8 cellular contexts compared by ENCODE assay signal in genomic region chr3:4980229-4981159, GRCh38. TPM values are rescaled to one million over a fixed set of nuclear protein-coding genes. Genes with fewer than 3 reads are reported as not detected.
A peak's percentile ranks its signal among the peaks of the same experiment; 100 is the strongest.
DNase-seq lines count a peak whose midpoint lies in the region; ATAC-seq and TF ChIP-seq lines count a peak whose summit lies in the region.

No MANE protein-coding gene starts in this region.

- peak; percentile 22 for ATAC-seq in GM18517 (IDR thresholded peaks at IDR 0.05; ENCODE audit: unreplicated experiment)
- ATAC-seq in stimulated activated naive CD8-positive, alpha-beta T cell treated with anti-CD3 and anti-CD28 coated beads, Interleukin-15, amount 100 ng/mL, for 72 hours: peak; percentile 4

- peak overlapping the region; percentile 100 for H3K4me3 ChIP-seq in fibroblast of villous mesenchyme (ENCODE audit: low read depth, low read length)

- peaks cover 20% of the 10 kb centered on the region for H3K4me1 Mint-ChIP-seq in neural crest cell
- H3K4me1 Mint-ChIP-seq in stimulated activated naive CD8-positive, alpha-beta T cell treated with anti-CD3 and anti-CD28 coated beads, Interleukin-15, amount 100 ng/mL, for 72 hours: peaks cover 40% of the 10 kb centered on the region

- DNase-seq in A172 (ENCODE audit: low spot score) (peak; percentile 91), HuH-7.5 (ENCODE audit: low spot score) (peak; percentile 86), SIG-M5 (lab: John Stamatoyannopoulos, UW) (peak; percentile 46), activated gamma-delta T cell treated with Interleukin-2 at 50 U/mL for 16 hours (peak; percentile 88), fibroblast of villous mesenchyme (ENCODE audit: low read depth) (peak; percentile 94), neural crest cell (ENCODE audit: low read depth, low spot score) (peak; percentile 76)
- DNase-seq in stimulated activated naive CD8-positive, alpha-beta T cell treated with anti-CD3 and anti-CD28 coated beads, Interleukin-15, amount 100 ng/mL, for 72 hours: peak; percentile 96 to 97

- H3K27me3 Mint-ChIP-seq in neural crest cell (ENCODE audit: low read depth): peaks cover 88% of the 10 kb centered on the region
- H3K27me3 Mint-ChIP-seq in stimulated activated naive CD8-positive, alpha-beta T cell treated with anti-CD3 and anti-CD28 coated beads, Interleukin-15, amount 100 ng/mL, for 72 hours: no peaks in the 10 kb centered on the region

- peak overlapping the region; percentile 87 for H3K4me3 Mint-ChIP-seq in neural crest cell
- H3K4me3 Mint-ChIP-seq in stimulated activated naive CD8-positive, alpha-beta T cell treated with anti-CD3 and anti-CD28 coated beads, Interleukin-15, amount 100 ng/mL, for 72 hours: peak overlapping the region; percentile 93 to 99

- TF ChIP-seq CTCF in fibroblast of villous mesenchyme (IDR thresholded peaks at IDR 0.05; ENCODE audit: insufficient read depth, low read depth, low read length) (peak; percentile 98), neural crest cell (conservative IDR thresholded peaks at IDR 0.05) (peak; percentile 90)

- H3K9me3 Mint-ChIP-seq in neural crest cell: no peaks in the 10 kb centered on the region
- no peaks in the 10 kb centered on the region for H3K9me3 Mint-ChIP-seq in stimulated activated naive CD8-positive, alpha-beta T cell treated with anti-CD3 and anti-CD28 coated beads, Interleukin-15, amount 100 ng/mL, for 72 hours

- H3K27ac Mint-ChIP-seq in neural crest cell (ENCODE audit: unreplicated experiment): no peak overlapping the region
- H3K27ac Mint-ChIP-seq in stimulated activated naive CD8-positive, alpha-beta T cell treated with anti-CD3 and anti-CD28 coated beads, Interleukin-15, amount 100 ng/mL, for 72 hours: peak overlapping the region; percentile 97 to 98

- H3K36me3 Mint-ChIP-seq in neural crest cell (ENCODE audit: low read depth): no peaks in the 10 kb centered on the region

RNA-seq across cellular contexts. Expression of gene BHLHE40, which starts 1.3 kb away (rescaled TPM):
- 91.4 and 96.0 TPM in 2 replicates for total RNA-seq in A172 (2014; rRNA removed; shearing (Covaris generic))
- total RNA-seq in fibroblast of villous mesenchyme: 53.5 and 75.7 TPM in 2 replicates
- 0.21 and 0.32 TPM in 2 replicates for total RNA-seq in neural crest cell

Comparison
In these comparisons a context has a peak if more than half of its experiments do, and no peak if none do; other contexts are left out.
1. Peak in every context shown above with its lines: DNase-seq, ATAC-seq and H3K4me3 ChIP-seq.
2. DNase-seq: peak in every context shown above with its lines; median percentile 96 in stimulated activated naive CD8-positive, alpha-beta T cell treated with anti-CD3 and anti-CD28 coated beads, Interleukin-15, amount 100 ng/mL, for 72 hours; 94 in fibroblast of villous mesenchyme; 91 in A172; 88 in activated gamma-delta T cell treated with Interleukin-2 at 50 U/mL for 16 hours; 86 in HuH-7.5; 76 in neural crest cell; 46 in SIG-M5.
3. RNA of gene BHLHE40, which starts 1.3 kb away (total RNA-seq): 91.4 to 96.0 TPM in A172 and 53.5 to 75.7 TPM in fibroblast of villous mesenchyme; 0.21 to 0.32 TPM in neural crest cell; every median in the first group is over 10 times any median in the second.